In genomic region chr1:154453577-154454352, GRCh38 we compare ENCODE assay signal across 1 cellular context.
TF ChIP-seq lines count a peak whose summit lies in the region.

No MANE protein-coding gene starts in this region.

TF ChIP-seq in GM12878, 131 proteins besides CTCF, POLR2A, EP300 and RAD21:
- TF ChIP-seq IKZF1 (conservative IDR thresholded peaks at IDR 0.05) (peak; percentile 55; the same call in 1 of the 2 replicates), IKZF2 (IDR thresholded peaks at IDR 0.05) (peak; percentile 28 to 36; a peak in 2 of 4 replicates), RUNX3 (IDR thresholded peaks at IDR 0.05; ENCODE audit: low read length) (peak; percentile 87), HCFC1 (IDR thresholded peaks at IDR 0.05; ENCODE audit: low read length) (no peak), SMC3 (IDR thresholded peaks at IDR 0.05; ENCODE audit: borderline replicate concordance, low read length) (no peak), HDGF (IDR thresholded peaks at IDR 0.05) (no peak), CREM (IDR thresholded peaks at IDR 0.05; ENCODE audit: low read depth) (no peak), ESRRA (IDR thresholded peaks at IDR 0.05; ENCODE audit: low read length) (no peak), PBX3 (IDR thresholded peaks at IDR 0.05; ENCODE audit: insufficient replicate concordance, low read depth, low read length) (no peak), CBFB (IDR thresholded peaks at IDR 0.05; ENCODE audit: low read depth) (peak; percentile 56; the same call in 1 of the 2 replicates), ZNF24 (IDR thresholded peaks at IDR 0.05) (no peak), ZBTB33 (IDR thresholded peaks at IDR 0.05) (no peak), MXI1 (IDR thresholded peaks at IDR 0.05; ENCODE audit: low read depth, low read length) (no peak), NFXL1 (IDR thresholded peaks at IDR 0.05; ENCODE audit: borderline replicate concordance) (no peak), POLR2AphosphoS5 (IDR thresholded peaks at IDR 0.05; ENCODE audit: low read length) (no peak), ZNF687 (IDR thresholded peaks at IDR 0.05) (no peak), PML (IDR thresholded peaks at IDR 0.05; ENCODE audit: low read length) (no peak), YY1 (IDR thresholded peaks at IDR 0.05; ENCODE audit: low read depth, low read length) (no peak), NFIC (IDR thresholded peaks at IDR 0.05; ENCODE audit: low read depth, low read length) (no peak), ATF7 (IDR thresholded peaks at IDR 0.05; ENCODE audit: low read depth) (0 out of 2 replicates have a peak, but pooled peaks have one; percentile 17), ZNF274 (IDR thresholded peaks at IDR 0.05; ENCODE audit: insufficient read depth, insufficient read length) (no peak), CBX3 (IDR thresholded peaks at IDR 0.05; ENCODE audit: borderline replicate concordance, low read depth) (no peak), ATF3 (IDR thresholded peaks at IDR 0.05; ENCODE audit: borderline replicate concordance, extremely low read depth, low read depth, low read length) (no peak), JUND (IDR thresholded peaks at IDR 0.05; ENCODE audit: low read depth, low read length) (no peak)
